ENCODE assay signal across 9 cellular contexts in genomic region chr6:41781302-41781711, GRCh38. TPM values are rescaled to one million over a fixed set of nuclear protein-coding genes. Genes with fewer than 3 reads are reported as not detected.
DNase-seq lines count a peak whose midpoint lies in the region; ATAC-seq and TF ChIP-seq lines count a peak whose summit lies in the region.
"Had no signal": no experiment of that assay in that cellular context is flagged by ENCODE, and none has a peak within 500 bp of the region (broad histone marks: within the 10 kb centered on the region; RNA-seq: fewer than 3 reads in every experiment).

No MANE protein-coding gene starts in this region.

- DNase-seq in CD14-positive monocyte (ENCODE audit: low spot score) = no peak
- DNase-seq in epithelial cell of esophagus (ENCODE audit: low read depth) = no peak
- no peak for DNase-seq in natural killer cell treated with Interleukin-12 subunit alpha and Interleukin-12 subunit beta and Interleukin-15 and Interleukin-18, amount 100 ng/mL, for 72 hours (ENCODE audit: low spot score)
- DNase-seq in islet precursor cell = no peak
- no peak for DNase-seq in activated CD8-positive, alpha-beta memory T cell treated with anti-CD3 and anti-CD28 coated beads, Interleukin-2, amount 50 U/mL, for 4 hours
- DNase-seq in NCI-H2107 (lab: John Stamatoyannopoulos, UW) = no peak
- DNase-seq in NCI-H128 (lab: John Stamatoyannopoulos, UW; ENCODE audit: unreplicated experiment) = no peak

- intact Hi-C loops in CD14-positive monocyte (cut with micrococcal nuclease) = loop anchor here (5.0 to 10.0 kb wide), 4 partner anchors 44 to 433 kb away; partner anchors contain the start of genes MRPS10 (in 1 of the 2), TFEB (in 1 of the 2) and USP49 (in 1 of the 2)

- H3K4me2 ChIP-seq in OCI-LY3 (ENCODE audit: low read length) = peak overlapping the region; percentile 88

- H3K27me3 Mint-ChIP-seq in CD14-positive monocyte (ENCODE audit: low read depth in 3 of 3) = peaks cover 3 to 13% (median 6%) of the 10 kb centered on the region in 3 donors
- no peaks in the 10 kb centered on the region for H3K27me3 Mint-ChIP-seq in natural killer cell treated with Interleukin-12 subunit alpha and Interleukin-12 subunit beta and Interleukin-15 and Interleukin-18, amount 100 ng/mL, for 72 hours

- ATAC-seq in natural killer cell treated with Interleukin-12 subunit alpha and Interleukin-12 subunit beta and Interleukin-15 and Interleukin-18, amount 100 ng/mL, for 72 hours = no peak

- H3K4me1 ChIP-seq in OCI-LY3 (ENCODE audit: low read length) = peaks cover 42% of the 10 kb centered on the region

- no peak overlapping the region for H3K27ac ChIP-seq in OCI-LY3 (ENCODE audit: low read length)

- peak overlapping the region; percentile 71 to 85 for H3K4me3 Mint-ChIP-seq in CD14-positive monocyte
- H3K4me3 Mint-ChIP-seq in natural killer cell treated with Interleukin-12 subunit alpha and Interleukin-12 subunit beta and Interleukin-15 and Interleukin-18, amount 100 ng/mL, for 72 hours = peak overlapping the region; percentile 58

- no peak overlapping the region; the same call in 1 of the 2 replicates for H2AFZ ChIP-seq in OCI-LY3 (ENCODE audit: low read depth, low read length)

- H3K36me3 Mint-ChIP-seq in CD14-positive monocyte = peaks cover 3 to 6% of the 10 kb centered on the region in 2 donors
- no peaks in the 10 kb centered on the region for H3K36me3 Mint-ChIP-seq in natural killer cell treated with Interleukin-12 subunit alpha and Interleukin-12 subunit beta and Interleukin-15 and Interleukin-18, amount 100 ng/mL, for 72 hours

- H4K20me1 ChIP-seq in OCI-LY3 (ENCODE audit: insufficient read depth, low read length) = no peaks in the 10 kb centered on the region

- peak overlapping the region in 1 of 7 donors; percentile 59 for H3K27ac Mint-ChIP-seq in CD14-positive monocyte
- H3K27ac Mint-ChIP-seq in natural killer cell treated with Interleukin-12 subunit alpha and Interleukin-12 subunit beta and Interleukin-15 and Interleukin-18, amount 100 ng/mL, for 72 hours = peak overlapping the region in 1 of 2 donors; percentile 37

- peaks cover 70% of the 10 kb centered on the region for H3K4me1 Mint-ChIP-seq in CD14-positive monocyte
- H3K4me1 Mint-ChIP-seq in natural killer cell treated with Interleukin-12 subunit alpha and Interleukin-12 subunit beta and Interleukin-15 and Interleukin-18, amount 100 ng/mL, for 72 hours (ENCODE audit: low read depth in 2 of 2) = peaks cover 7 to 14% of the 10 kb centered on the region in 2 donors

- H3K4me3 ChIP-seq in OCI-LY3 (ENCODE audit: low read length) (peak overlapping the region; percentile 87), epithelial cell of esophagus (ENCODE audit: low read length) (peak overlapping the region; percentile 66)

- H3K36me3 ChIP-seq in OCI-LY3 (replicated peaks; ENCODE audit: low read depth, low read length) = no peaks in the 10 kb centered on the region

- no peaks in the 10 kb centered on the region for H3K9me3 Mint-ChIP-seq in CD14-positive monocyte
- no peaks in the 10 kb centered on the region for H3K9me3 Mint-ChIP-seq in natural killer cell treated with Interleukin-12 subunit alpha and Interleukin-12 subunit beta and Interleukin-15 and Interleukin-18, amount 100 ng/mL, for 72 hours

- no peak overlapping the region for H3K9ac ChIP-seq in OCI-LY3 (ENCODE audit: low read length)

- peaks cover 8% of the 10 kb centered on the region; the same call in 1 of the 2 replicates for H3K27me3 ChIP-seq in OCI-LY3 (ENCODE audit: low read depth, low read length)

- peaks cover 5% of the 10 kb centered on the region; the same call in 1 of the 2 replicates for H3K79me2 ChIP-seq in OCI-LY3 (ENCODE audit: low read length)

- H3K9me3 ChIP-seq in OCI-LY3 (ENCODE audit: insufficient read depth, low read length) = no peaks in the 10 kb centered on the region

- TF ChIP-seq CTCF in CD14-positive monocyte (IDR thresholded peaks at IDR 0.05) (no peak), OCI-LY3 (IDR thresholded peaks at IDR 0.05; ENCODE audit: low read depth, low read length) (no peak), epithelial cell of esophagus (IDR thresholded peaks at IDR 0.05; ENCODE audit: insufficient read depth, low read depth, low read length, missing control alignments) (no peak)

RNA-seq across cellular contexts. Expression of gene PRICKLE4, which starts 0.7 kb away (rescaled TPM):
- not detected for polyA plus RNA-seq in CD14-positive monocyte
- total RNA-seq in natural killer cell treated with Interleukin-12 subunit alpha and Interleukin-12 subunit beta and Interleukin-15 and Interleukin-18, amount 100 ng/mL, for 72 hours = not detected

RNA-seq across cellular contexts. Expression of gene FRS3, which starts 1.6 kb away (rescaled TPM):
- polyA plus RNA-seq in CD14-positive monocyte = 1 to 10 TPM; 1.3 to 2.6 TPM
- total RNA-seq in natural killer cell treated with Interleukin-12 subunit alpha and Interleukin-12 subunit beta and Interleukin-15 and Interleukin-18, amount 100 ng/mL, for 72 hours = 1 to 10 TPM; 7.4 to 9.5 TPM

RNA-seq across cellular contexts. Expression of gene TOMM6, which starts 6.2 kb away (rescaled TPM):
- 100 to 1,000 TPM; 343 to 382 TPM for polyA plus RNA-seq in CD14-positive monocyte
- total RNA-seq in natural killer cell treated with Interleukin-12 subunit alpha and Interleukin-12 subunit beta and Interleukin-15 and Interleukin-18, amount 100 ng/mL, for 72 hours = 100 to 1,000 TPM; 208 to 284 TPM

RNA-seq across cellular contexts. Expression of gene PGC, which starts 34.1 kb away (rescaled TPM):
- not detected for polyA plus RNA-seq in CD14-positive monocyte
- not detected for total RNA-seq in natural killer cell treated with Interleukin-12 subunit alpha and Interleukin-12 subunit beta and Interleukin-15 and Interleukin-18, amount 100 ng/mL, for 72 hours
- polyA plus RNA-seq: GM12878 had no signal

RNA-seq across cellular contexts. Expression of gene TFEB, which starts 45.9 kb away (rescaled TPM):
- polyA plus RNA-seq in CD14-positive monocyte = 10 to 100 TPM; 42.6 to 60.0 TPM
- total RNA-seq in natural killer cell treated with Interleukin-12 subunit alpha and Interleukin-12 subunit beta and Interleukin-15 and Interleukin-18, amount 100 ng/mL, for 72 hours = 10 to 100 TPM; 36.0 to 40.1 TPM
